Comparison of ENCODE assay signal across 21 cellular contexts in genomic region chr6:100701728-100702127, GRCh38.
"Had no signal": no experiment of that assay in that cellular context is flagged by ENCODE, and none has a peak within 500 bp of the region (broad histone marks: within the 10 kb centered on the region; RNA-seq: fewer than 3 reads in every experiment).

No MANE protein-coding gene starts in this region.

- H3K27me3 Mint-ChIP-seq: brain had no signal

- H3K27me3 ChIP-seq: dorsolateral prefrontal cortex, sigmoid colon, tibial artery had no signal

- DNase-seq: activated CD4-positive, alpha-beta T cell treated with anti-CD3 and anti-CD28 coated beads for 1 hour; activated CD8-positive, alpha-beta memory T cell treated with anti-CD3 and anti-CD28 coated beads for 24 hours; activated CD8-positive, alpha-beta memory T cell treated with anti-CD3 and anti-CD28 coated beads, Interleukin-2, amount 50 U/mL, for 48 hours; anterior cingulate cortex; caudate nucleus; dorsolateral prefrontal cortex; endodermal cell; foreskin melanocyte; glutamatergic neuron; hippocampal formation; lower lobe of right lung; natural killer cell; sigmoid colon; stimulated activated CD4-positive, alpha-beta T cell treated with anti-CD3 and anti-CD28 coated beads, Interleukin-4, amount 100 ng/mL, for 24 hours; SW 1271; T-helper 2 cell; tibial artery had no signal

- H3K4me1 ChIP-seq: lower lobe of right lung, sigmoid colon, tibial artery had no signal

- H3K36me3 ChIP-seq: lower lobe of right lung, sigmoid colon had no signal

- H3K9me3 ChIP-seq: lower lobe of right lung, sigmoid colon, tibial artery had no signal

- H3K27ac Mint-ChIP-seq: brain; endodermal cell; natural killer cell; stimulated activated effector memory CD8-positive, alpha-beta T cell treated with anti-CD3 and anti-CD28 coated beads, Interleukin-12 subunit alpha, Interleukin-12 subunit beta, amount 100 ng/mL, for 72 hours had no signal

- H3K27ac ChIP-seq: epithelial cell of prostate, lower lobe of right lung, sigmoid colon, tibial artery, VCaP had no signal

- H3K4me3 Mint-ChIP-seq: brain; endodermal cell; natural killer cell; stimulated activated effector memory CD8-positive, alpha-beta T cell treated with anti-CD3 and anti-CD28 coated beads, Interleukin-12 subunit alpha, Interleukin-12 subunit beta, amount 100 ng/mL, for 72 hours had no signal

- ATAC-seq: lower lobe of right lung; natural killer cell; stimulated activated effector memory CD8-positive, alpha-beta T cell treated with anti-CD3 and anti-CD28 coated beads, Interleukin-12 subunit alpha, Interleukin-12 subunit beta, amount 100 ng/mL, for 72 hours had no signal

- H3K4me1 Mint-ChIP-seq: brain, endodermal cell had no signal

- H3K4me3 ChIP-seq: dorsolateral prefrontal cortex, lower lobe of right lung, sigmoid colon, tibial artery had no signal
